In the genomic region with DNA sequence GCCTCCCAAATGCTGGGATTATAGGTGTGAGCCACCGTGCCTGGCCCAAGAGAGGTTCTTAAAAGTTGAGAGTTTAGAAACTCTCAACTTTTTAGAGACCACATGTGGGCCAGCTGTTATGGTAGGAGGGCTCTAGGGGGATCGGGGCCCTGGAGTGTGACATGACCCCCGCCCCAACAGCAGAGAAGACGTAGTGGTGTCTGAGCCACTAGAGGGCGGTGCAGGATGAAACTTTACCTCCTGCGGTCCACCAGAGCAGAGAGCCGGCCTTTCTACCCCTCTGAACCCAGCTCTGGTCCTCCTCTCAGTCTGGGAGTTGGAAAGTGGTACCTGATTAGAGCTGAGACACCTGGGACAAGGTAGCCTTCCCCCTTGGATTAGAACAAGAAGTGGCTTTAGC, we compare ENCODE assay signal across 8 cellular contexts. TPM values are rescaled to one million over a fixed set of nuclear protein-coding genes. Genes with fewer than 3 reads are reported as not detected.
DNase-seq lines count a peak whose midpoint lies in the region; ATAC-seq and TF ChIP-seq lines count a peak whose summit lies in the region.

No MANE protein-coding gene starts in this region.

- H3K27me3 ChIP-seq in liver (ENCODE audit: control insufficient read depth in 4 of 4, insufficient read depth in 4 of 4, low read length in 3 of 4), result no peaks in the 10 kb centered on the region

- peak; percentile 92 for DNase-seq in 8988T
- DNase-seq in GM13976 (ENCODE audit: low spot score), result peak; percentile 85
- DNase-seq in NCI-H2171 treated with DMSO at 0.1 percent for 48 hours (lab: John Stamatoyannopoulos, UW), result peak; percentile 70
- peak; percentile 23 for DNase-seq in activated CD4-positive, alpha-beta T cell treated with anti-CD3 and anti-CD28 coated beads for 1 hour
- peak; percentile 75 for DNase-seq in choroid plexus epithelial cell (ENCODE audit: low read depth)
- DNase-seq in stimulated activated effector memory CD8-positive, alpha-beta T cell treated with anti-CD3 and anti-CD28 coated beads, Interleukin-12 subunit alpha, Interleukin-12 subunit beta, amount 100 ng/mL, for 72 hours (ENCODE audit: low spot score in 2 of 2), result peak; percentile 16 to 74

- H3K4me3 ChIP-seq in choroid plexus epithelial cell (ENCODE audit: low read depth, low read length), result no peak overlapping the region
- H3K4me3 ChIP-seq in liver (ENCODE audit: low read depth in 1 of 3, low read length in 3 of 3), result no peak overlapping the region

- H3K4me1 ChIP-seq in liver (ENCODE audit: control insufficient read depth in 4 of 4, insufficient read depth in 4 of 4, low read length in 3 of 4), result peaks cover 0 to 5% (median 1%) of the 10 kb centered on the region in 4 donors

- ATAC-seq in stimulated activated effector memory CD8-positive, alpha-beta T cell treated with anti-CD3 and anti-CD28 coated beads, Interleukin-12 subunit alpha, Interleukin-12 subunit beta, amount 100 ng/mL, for 72 hours, result peak; percentile 66
- ATAC-seq in HG03432 (IDR thresholded peaks at IDR 0.05; ENCODE audit: unreplicated experiment), result no peak

- no peak overlapping the region for H3K27ac Mint-ChIP-seq in stimulated activated effector memory CD8-positive, alpha-beta T cell treated with anti-CD3 and anti-CD28 coated beads, Interleukin-12 subunit alpha, Interleukin-12 subunit beta, amount 100 ng/mL, for 72 hours

- H3K9me3 ChIP-seq in liver (ENCODE audit: control insufficient read depth in 4 of 4, low read length in 3 of 4), result no peaks in the 10 kb centered on the region

- peak; percentile 65 to 75 for TF ChIP-seq RAD21 in liver (IDR thresholded peaks at IDR 0.05)

- in situ Hi-C loops in GM13976 (cut with MboI; ENCODE audit: low sequenced_read_pairs, unreplicated experiment), result no loop called here

- peaks cover 33% of the 10 kb centered on the region for H3K4me1 Mint-ChIP-seq in stimulated activated effector memory CD8-positive, alpha-beta T cell treated with anti-CD3 and anti-CD28 coated beads, Interleukin-12 subunit alpha, Interleukin-12 subunit beta, amount 100 ng/mL, for 72 hours

- no peak overlapping the region for H3K4me3 Mint-ChIP-seq in stimulated activated effector memory CD8-positive, alpha-beta T cell treated with anti-CD3 and anti-CD28 coated beads, Interleukin-12 subunit alpha, Interleukin-12 subunit beta, amount 100 ng/mL, for 72 hours

- peaks cover 9 to 86% (median 68%) of the 10 kb centered on the region in 4 donors for H3K36me3 ChIP-seq in liver (ENCODE audit: control insufficient read depth in 4 of 4, insufficient read depth in 3 of 4, low read depth in 1 of 4, low read length in 3 of 4)

- H3K9me3 Mint-ChIP-seq in stimulated activated effector memory CD8-positive, alpha-beta T cell treated with anti-CD3 and anti-CD28 coated beads, Interleukin-12 subunit alpha, Interleukin-12 subunit beta, amount 100 ng/mL, for 72 hours, result no peaks in the 10 kb centered on the region

- peak; percentile 53 for TF ChIP-seq CTCF in GM13976 (IDR thresholded peaks at IDR 0.05; ENCODE audit: borderline replicate concordance, control extremely low read depth, extremely low read depth, insufficient read depth, missing control alignments)
- peak; percentile 86 for TF ChIP-seq CTCF in choroid plexus epithelial cell (conservative IDR thresholded peaks at IDR 0.05; ENCODE audit: low read depth, low read length)
- peak; percentile 41 for TF ChIP-seq CTCF in liver (IDR thresholded peaks at IDR 0.05; ENCODE audit: low read depth, low read length, missing input control)

- peaks cover 97% of the 10 kb centered on the region for H3K36me3 Mint-ChIP-seq in stimulated activated effector memory CD8-positive, alpha-beta T cell treated with anti-CD3 and anti-CD28 coated beads, Interleukin-12 subunit alpha, Interleukin-12 subunit beta, amount 100 ng/mL, for 72 hours

- WGBS in liver, result 53% methylated on average over 7 of the region's 7 CpGs

- H3K9ac ChIP-seq in liver (ENCODE audit: low read depth in 1 of 2, low read length in 2 of 2), result no peak overlapping the region

- H3K27ac ChIP-seq in liver (ENCODE audit: low read depth in 1 of 2, low read length in 2 of 2), result no peak overlapping the region

TF ChIP-seq in liver, 16 proteins besides CTCF, POLR2A, EP300 and RAD21:
- TF ChIP-seq NR2F2 (IDR thresholded peaks at IDR 0.05) (no peak), JUND (IDR thresholded peaks at IDR 0.05) (no peak), HNF4G (IDR thresholded peaks at IDR 0.05) (no peak), EGR1 (IDR thresholded peaks at IDR 0.05; ENCODE audit: low read depth in 2 of 2) (no peak)
- TF ChIP-seq, protein P1, sequence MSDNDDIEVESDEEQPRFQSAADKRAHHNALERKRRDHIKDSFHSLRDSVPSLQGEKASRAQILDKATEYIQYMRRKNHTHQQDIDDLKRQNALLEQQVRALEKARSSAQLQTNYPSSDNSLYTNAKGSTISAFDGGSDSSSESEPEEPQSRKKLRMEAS (IDR thresholded peaks at IDR 0.05), result no peak

RNA-seq across cellular contexts. Expression of a gene that starts 7.4 kb away (rescaled TPM):
- 100 to 1,000 TPM in 1 of 2 donors, 10 to 100 TPM in 1; 44.6 to 120 TPM for total RNA-seq in liver
- 10 to 100 TPM; 52.7 to 96.8 TPM for polyA plus RNA-seq in liver

RNA-seq across cellular contexts. Expression of a gene that starts 20.6 kb away (rescaled TPM):
- total RNA-seq in liver, result 10 to 100 TPM in 1 of 2 donors, 1 to 10 TPM in 1; 1.9 to 11.0 TPM
- polyA plus RNA-seq in liver, result 1 to 10 TPM in 1 of 2 donors, under 1 TPM in 1; 0.83 to 1.8 TPM

RNA-seq across cellular contexts. Expression of a gene that starts 37.0 kb away (rescaled TPM):
- 100 to 1,000 TPM in 1 of 2 donors, 10 to 100 TPM in 1; 27.8 to 102 TPM for total RNA-seq in liver
- 10 to 100 TPM; 49.7 to 52.9 TPM for polyA plus RNA-seq in liver

RNA-seq across cellular contexts. Expression of a gene that starts 59.3 kb away (rescaled TPM):
- total RNA-seq in liver, result 10 to 100 TPM in 1 of 2 donors, 1 to 10 TPM in 1; 2.6 to 13.3 TPM
- polyA plus RNA-seq in liver, result 10 to 100 TPM; 22.4 to 38.1 TPM

Comparison
In these comparisons a context has a peak if more than half of its experiments do, and no peak if none do; other contexts are left out.
1. DNase-seq: peak in every context shown above with its lines; median percentile 92 in 8988T; 85 in GM13976; 75 in choroid plexus epithelial cell; 70 in NCI-H2171 treated with DMSO at 0.1 percent for 48 hours; 45 in stimulated activated effector memory CD8-positive, alpha-beta T cell treated with anti-CD3 and anti-CD28 coated beads, Interleukin-12 subunit alpha, Interleukin-12 subunit beta, amount 100 ng/mL, for 72 hours; 23 in activated CD4-positive, alpha-beta T cell treated with anti-CD3 and anti-CD28 coated beads for 1 hour.